9 cellular contexts compared by ENCODE assay signal in genomic region chr3:126082334-126083137, GRCh38. TPM values are rescaled to one million over a fixed set of nuclear protein-coding genes. Genes with fewer than 3 reads are reported as not detected.
DNase-seq lines count a peak whose midpoint lies in the region; ATAC-seq and TF ChIP-seq lines count a peak whose summit lies in the region.
"Had no signal": no experiment of that assay in that cellular context is flagged by ENCODE, and none has a peak within 500 bp of the region (broad histone marks: within the 10 kb centered on the region; RNA-seq: fewer than 3 reads in every experiment).

No MANE protein-coding gene starts in this region.

- H3K27ac Mint-ChIP-seq in activated CD4-positive, alpha-beta T cell treated with anti-CD3 and anti-CD28 coated beads, Interleukin-2, amount 10 ng/mL, durations not matched to agents 7 days and 5 days = peak overlapping the region; percentile 96
- no peak overlapping the region for H3K27ac Mint-ChIP-seq in WTC11

- H3K36me3 Mint-ChIP-seq in activated CD4-positive, alpha-beta T cell treated with anti-CD3 and anti-CD28 coated beads, Interleukin-2, amount 10 ng/mL, durations not matched to agents 7 days and 5 days (ENCODE audit: low read depth) = peaks cover 4% of the 10 kb centered on the region
- peaks cover 15% of the 10 kb centered on the region for H3K36me3 Mint-ChIP-seq in WTC11

- DNase-seq in activated CD4-positive, alpha-beta T cell treated with anti-CD3 and anti-CD28 coated beads, Interleukin-2, amount 10 ng/mL, durations not matched to agents 7 days and 5 days = no peak
- no peak for DNase-seq in activated CD4-positive, alpha-beta T cell treated with anti-CD3 and anti-CD28 coated beads for 1 hour
- DNase-seq in WTC11 (ENCODE audit: low spot score) (no peak), hepatocyte (ENCODE audit: low spot score) (no peak), substantia nigra (lab: John Stamatoyannopoulos, UW) (no peak), DMS153 (lab: John Stamatoyannopoulos, UW) (no peak), NCI-H510A (lab: John Stamatoyannopoulos, UW) (no peak)
- DNase-seq in activated effector memory CD4-positive, alpha-beta T cell treated with Interleukin-2 at 50 U/mL for 16 hours = no peak
- DNase-seq: NCI-H1436 had no signal

- H3K27ac ChIP-seq in hepatocyte = no peak overlapping the region
- H3K27ac ChIP-seq in substantia nigra (ENCODE audit: low read depth, low read length, poor library complexity, severe bottlenecking) = peak overlapping the region; percentile 77

- H3K4me2 ChIP-seq in hepatocyte = peak overlapping the region; percentile 88

- H3K79me2 ChIP-seq in hepatocyte = peaks cover 2% of the 10 kb centered on the region

- TF ChIP-seq CTCF in WTC11 (IDR thresholded peaks at IDR 0.05) (no peak), hepatocyte (IDR thresholded peaks at IDR 0.05; ENCODE audit: poor library complexity) (no peak)

- H3K4me3 Mint-ChIP-seq in activated CD4-positive, alpha-beta T cell treated with anti-CD3 and anti-CD28 coated beads, Interleukin-2, amount 10 ng/mL, durations not matched to agents 7 days and 5 days = peak overlapping the region; percentile 89
- peak overlapping the region; percentile 91 for H3K4me3 Mint-ChIP-seq in WTC11

- no peaks in the 10 kb centered on the region for H3K36me3 ChIP-seq in hepatocyte (replicated peaks; ENCODE audit: insufficient read depth, low read depth)

- H3K4me3 ChIP-seq in hepatocyte = peak overlapping the region; percentile 78

- no peaks in the 10 kb centered on the region for H4K20me1 ChIP-seq in hepatocyte (ENCODE audit: insufficient read depth, poor library complexity, severe bottlenecking)

- H3K9me3 ChIP-seq in hepatocyte (ENCODE audit: low read depth) = peaks cover 6% of the 10 kb centered on the region

- CTCF ChIA-PET in activated CD4-positive, alpha-beta T cell treated with anti-CD3 and anti-CD28 coated beads, Interleukin-2, amount 10 ng/mL, durations not matched to agents 7 days and 5 days (lab: Charles Lee) = interaction anchor here (1.5 kb wide), 1 partner anchor 19 kb away, joined by 5 read pairs; no protein-coding TSS in a partner anchor
- CTCF ChIA-PET in WTC11 (lab: Charles Lee) = interaction anchor here (1.0 kb wide), 1 partner anchor 78 kb away, joined by 3 read pairs; no protein-coding TSS in a partner anchor

- WGBS in hepatocyte (ENCODE audit: low lambda C conversion rate, missing lambda C conversion rate) = 96% methylated on average over 15 of the region's 15 CpGs

- no peaks in the 10 kb centered on the region for H3K27me3 Mint-ChIP-seq in activated CD4-positive, alpha-beta T cell treated with anti-CD3 and anti-CD28 coated beads, Interleukin-2, amount 10 ng/mL, durations not matched to agents 7 days and 5 days
- H3K27me3 Mint-ChIP-seq in WTC11 (ENCODE audit: low read depth) = peaks cover 12% of the 10 kb centered on the region

- H3K4me1 Mint-ChIP-seq in activated CD4-positive, alpha-beta T cell treated with anti-CD3 and anti-CD28 coated beads, Interleukin-2, amount 10 ng/mL, durations not matched to agents 7 days and 5 days = peaks cover 25% of the 10 kb centered on the region
- peaks cover 13% of the 10 kb centered on the region for H3K4me1 Mint-ChIP-seq in WTC11

- H3K9me3 Mint-ChIP-seq in activated CD4-positive, alpha-beta T cell treated with anti-CD3 and anti-CD28 coated beads, Interleukin-2, amount 10 ng/mL, durations not matched to agents 7 days and 5 days = peaks cover 3% of the 10 kb centered on the region
- peaks cover 30% of the 10 kb centered on the region for H3K9me3 Mint-ChIP-seq in WTC11

- H3K9me2 ChIP-seq in hepatocyte (replicated peaks; ENCODE audit: insufficient read depth) = no peaks in the 10 kb centered on the region

- peaks cover 6% of the 10 kb centered on the region for H3K4me1 ChIP-seq in hepatocyte (ENCODE audit: insufficient read depth)

- H2AFZ ChIP-seq in hepatocyte = no peak overlapping the region

- no peaks in the 10 kb centered on the region for H3K27me3 ChIP-seq in hepatocyte

- POLR2A ChIA-PET in activated CD4-positive, alpha-beta T cell treated with anti-CD3 and anti-CD28 coated beads, Interleukin-2, amount 10 ng/mL, durations not matched to agents 7 days and 5 days (lab: Charles Lee) = no interaction called here
- POLR2A ChIA-PET in WTC11 (lab: Charles Lee) = no interaction called here

- no peak for ATAC-seq in WTC11

TF ChIP-seq in WTC11, 78 proteins besides CTCF, POLR2A, EP300 and RAD21:
- TF ChIP-seq HMGXB4 (CRISPR knock-in tag; IDR thresholded peaks at IDR 0.05) (no peak), NR1H2 (CRISPR knock-in tag; IDR thresholded peaks at IDR 0.05) (no peak), FOXP1 (CRISPR knock-in tag; IDR thresholded peaks at IDR 0.05; ENCODE audit: borderline replicate concordance) (no peak), FOXJ3 (CRISPR knock-in tag; IDR thresholded peaks at IDR 0.05; ENCODE audit: borderline replicate concordance) (no peak), MYBL2 (CRISPR knock-in tag; IDR thresholded peaks at IDR 0.05) (no peak), HMGA2 (CRISPR knock-in tag; IDR thresholded peaks at IDR 0.05) (no peak), ZNF416 (CRISPR knock-in tag; IDR thresholded peaks at IDR 0.05) (no peak), TEAD1 (CRISPR knock-in tag; IDR thresholded peaks at IDR 0.05) (no peak), ZNF121 (CRISPR knock-in tag; IDR thresholded peaks at IDR 0.05) (no peak), OVOL2 (CRISPR knock-in tag; IDR thresholded peaks at IDR 0.05; ENCODE audit: borderline replicate concordance) (no peak), JUN (CRISPR knock-in tag; IDR thresholded peaks at IDR 0.05) (no peak), FOXK1 (CRISPR knock-in tag; IDR thresholded peaks at IDR 0.05) (no peak), MXD4 (CRISPR knock-in tag; IDR thresholded peaks at IDR 0.05; ENCODE audit: borderline replicate concordance) (no peak), ARID4B (CRISPR knock-in tag; IDR thresholded peaks at IDR 0.05; ENCODE audit: borderline replicate concordance) (no peak), CDX4 (CRISPR knock-in tag; IDR thresholded peaks at IDR 0.05; ENCODE audit: borderline replicate concordance) (no peak), IRF1 (CRISPR knock-in tag; IDR thresholded peaks at IDR 0.05) (no peak)
TF ChIP-seq in WTC11: peak in this region for 0.

RNA-seq across cellular contexts. Expression of gene SLC41A3, which starts 1.4 kb away (rescaled TPM):
- total RNA-seq in activated CD4-positive, alpha-beta T cell treated with anti-CD3 and anti-CD28 coated beads, Interleukin-2, amount 10 ng/mL, durations not matched to agents 7 days and 5 days = 10 to 100 TPM; 26.0 to 31.1 TPM
- 28.1 to 33.5 TPM (median 28.4 TPM) in 3 replicates for total RNA-seq in WTC11 (2021)
- total RNA-seq in hepatocyte = 43.4 and 52.9 TPM in 2 replicates
- 29.3 and 31.2 TPM in 2 replicates for polyA plus RNA-seq in hepatocyte
